In the genomic region with DNA sequence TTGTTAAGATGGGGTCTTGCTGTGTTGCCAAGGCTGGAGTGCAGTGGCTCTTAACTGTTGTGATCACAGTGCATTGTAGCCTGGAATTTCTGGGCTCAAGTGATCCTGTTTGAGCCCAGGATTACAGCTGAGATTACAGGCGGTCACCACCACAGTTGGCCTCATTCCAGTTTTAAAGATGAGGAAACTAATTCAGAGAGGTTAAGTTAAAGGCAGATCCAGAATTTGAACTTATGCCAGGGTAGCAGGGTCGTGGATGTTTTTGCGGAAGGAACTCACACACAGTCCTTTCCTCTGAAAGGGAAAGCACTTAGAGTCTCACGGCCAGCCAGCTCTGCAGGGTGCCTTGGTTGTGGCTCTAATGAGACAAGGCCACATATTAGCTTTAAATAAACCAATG, we compare ENCODE assay signal across 1 cellular context.
A peak's percentile ranks its signal among the peaks of the same experiment; 100 is the strongest.
TF ChIP-seq lines count a peak whose summit lies in the region.

No MANE protein-coding gene starts in this region.

TF ChIP-seq in HEK293, 187 proteins besides CTCF, POLR2A, EP300 and RAD21 (continued from another document and continues in another):
- TF ChIP-seq ZNF747 (tag by site-specific recombination; IDR thresholded peaks at IDR 0.05) (no peak), ZNF416 (tag by site-specific recombination; IDR thresholded peaks at IDR 0.05) (no peak), HOXA7 (CRISPR knock-in tag; IDR thresholded peaks at IDR 0.05; ENCODE audit: borderline replicate concordance) (no peak), ZEB2 (tag by site-specific recombination; IDR thresholded peaks at IDR 0.05) (0 out of 2 replicates have a peak, but pooled peaks have one; percentile 30), ZNF138 (tag by site-specific recombination; IDR thresholded peaks at IDR 0.05; ENCODE audit: borderline replicate concordance) (no peak), TRIM28 (IDR thresholded peaks at IDR 0.05; ENCODE audit: borderline replicate concordance, low read length) (0 out of 2 replicates have a peak, but pooled peaks have one; percentile 38), ZIC2 (tag by site-specific recombination; IDR thresholded peaks at IDR 0.05) (0 out of 2 replicates have a peak, but pooled peaks have one; percentile 18), ZNF544 (tag by site-specific recombination; IDR thresholded peaks at IDR 0.05) (no peak), SP7 (tag by site-specific recombination; IDR thresholded peaks at IDR 0.05) (no peak), GLI2 (tag by site-specific recombination; IDR thresholded peaks at IDR 0.05; ENCODE audit: borderline replicate concordance, low read depth) (no peak), ZNF121 (tag by site-specific recombination; IDR thresholded peaks at IDR 0.05) (peak; percentile 67; the same call in 1 of the 2 replicates), ZNF302 (tag by site-specific recombination; IDR thresholded peaks at IDR 0.05; ENCODE audit: low read depth) (no peak), ZNF501 (tag by site-specific recombination; IDR thresholded peaks at IDR 0.05) (no peak), KLF7 (tag by site-specific recombination; IDR thresholded peaks at IDR 0.05; ENCODE audit: borderline replicate concordance) (no peak), ZBTB8A (tag by site-specific recombination; IDR thresholded peaks at IDR 0.05) (peak; percentile 48), ZBTB20 (tag by site-specific recombination; IDR thresholded peaks at IDR 0.05) (no peak), KLF10 (tag by site-specific recombination; IDR thresholded peaks at IDR 0.05) (no peak), ZNF112 (tag by site-specific recombination; IDR thresholded peaks at IDR 0.05) (no peak), ZNF670 (tag by site-specific recombination; IDR thresholded peaks at IDR 0.05; ENCODE audit: low read depth) (no peak), IKZF3 (tag by site-specific recombination; IDR thresholded peaks at IDR 0.05) (peak; percentile 53), OSR2 (tag by site-specific recombination; IDR thresholded peaks at IDR 0.05) (no peak), ZNF423 (tag by site-specific recombination; IDR thresholded peaks at IDR 0.05) (no peak), ZNF140 (tag by site-specific recombination; IDR thresholded peaks at IDR 0.05) (no peak), ZNF521 (tag by site-specific recombination; IDR thresholded peaks at IDR 0.05) (no peak)
- TF ChIP-seq, protein P1, sequence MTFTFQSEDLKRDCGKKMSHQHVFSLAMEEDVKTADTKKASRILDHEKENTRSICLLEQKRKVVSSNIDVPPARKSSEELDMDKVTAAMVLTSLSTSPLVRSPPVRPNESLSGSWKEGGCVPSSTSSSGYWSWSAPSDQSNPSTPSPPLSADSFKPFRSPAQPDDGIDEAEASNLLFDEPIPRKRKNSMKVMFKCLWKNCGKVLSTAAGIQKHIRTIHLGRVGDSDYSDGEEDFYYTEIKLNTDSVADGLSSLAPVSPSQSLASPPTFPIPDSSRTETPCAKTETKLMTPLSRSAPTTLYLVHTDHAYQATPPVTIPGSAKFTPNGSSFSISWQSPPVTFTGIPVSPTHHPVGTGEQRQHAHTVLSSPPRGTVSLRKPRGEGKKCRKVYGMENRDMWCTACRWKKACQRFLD (tag by site-specific recombination; IDR thresholded peaks at IDR 0.05): no peak
- TF ChIP-seq, protein P2, sequence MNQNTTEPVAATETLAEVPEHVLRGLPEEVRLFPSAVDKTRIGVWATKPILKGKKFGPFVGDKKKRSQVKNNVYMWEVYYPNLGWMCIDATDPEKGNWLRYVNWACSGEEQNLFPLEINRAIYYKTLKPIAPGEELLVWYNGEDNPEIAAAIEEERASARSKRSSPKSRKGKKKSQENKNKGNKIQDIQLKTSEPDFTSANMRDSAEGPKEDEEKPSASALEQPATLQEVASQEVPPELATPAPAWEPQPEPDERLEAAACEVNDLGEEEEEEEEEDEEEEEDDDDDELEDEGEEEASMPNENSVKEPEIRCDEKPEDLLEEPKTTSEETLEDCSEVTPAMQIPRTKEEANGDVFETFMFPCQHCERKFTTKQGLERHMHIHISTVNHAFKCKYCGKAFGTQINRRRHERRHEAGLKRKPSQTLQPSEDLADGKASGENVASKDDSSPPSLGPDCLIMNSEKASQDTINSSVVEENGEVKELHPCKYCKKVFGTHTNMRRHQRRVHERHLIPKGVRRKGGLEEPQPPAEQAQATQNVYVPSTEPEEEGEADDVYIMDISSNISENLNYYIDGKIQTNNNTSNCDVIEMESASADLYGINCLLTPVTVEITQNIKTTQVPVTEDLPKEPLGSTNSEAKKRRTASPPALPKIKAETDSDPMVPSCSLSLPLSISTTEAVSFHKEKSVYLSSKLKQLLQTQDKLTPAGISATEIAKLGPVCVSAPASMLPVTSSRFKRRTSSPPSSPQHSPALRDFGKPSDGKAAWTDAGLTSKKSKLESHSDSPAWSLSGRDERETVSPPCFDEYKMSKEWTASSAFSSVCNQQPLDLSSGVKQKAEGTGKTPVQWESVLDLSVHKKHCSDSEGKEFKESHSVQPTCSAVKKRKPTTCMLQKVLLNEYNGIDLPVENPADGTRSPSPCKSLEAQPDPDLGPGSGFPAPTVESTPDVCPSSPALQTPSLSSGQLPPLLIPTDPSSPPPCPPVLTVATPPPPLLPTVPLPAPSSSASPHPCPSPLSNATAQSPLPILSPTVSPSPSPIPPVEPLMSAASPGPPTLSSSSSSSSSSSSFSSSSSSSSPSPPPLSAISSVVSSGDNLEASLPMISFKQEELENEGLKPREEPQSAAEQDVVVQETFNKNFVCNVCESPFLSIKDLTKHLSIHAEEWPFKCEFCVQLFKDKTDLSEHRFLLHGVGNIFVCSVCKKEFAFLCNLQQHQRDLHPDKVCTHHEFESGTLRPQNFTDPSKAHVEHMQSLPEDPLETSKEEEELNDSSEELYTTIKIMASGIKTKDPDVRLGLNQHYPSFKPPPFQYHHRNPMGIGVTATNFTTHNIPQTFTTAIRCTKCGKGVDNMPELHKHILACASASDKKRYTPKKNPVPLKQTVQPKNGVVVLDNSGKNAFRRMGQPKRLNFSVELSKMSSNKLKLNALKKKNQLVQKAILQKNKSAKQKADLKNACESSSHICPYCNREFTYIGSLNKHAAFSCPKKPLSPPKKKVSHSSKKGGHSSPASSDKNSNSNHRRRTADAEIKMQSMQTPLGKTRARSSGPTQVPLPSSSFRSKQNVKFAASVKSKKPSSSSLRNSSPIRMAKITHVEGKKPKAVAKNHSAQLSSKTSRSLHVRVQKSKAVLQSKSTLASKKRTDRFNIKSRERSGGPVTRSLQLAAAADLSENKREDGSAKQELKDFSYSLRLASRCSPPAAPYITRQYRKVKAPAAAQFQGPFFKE (tag by site-specific recombination; IDR thresholded peaks at IDR 0.05; ENCODE audit: borderline replicate concordance): no peak
- TF ChIP-seq, protein P3, sequence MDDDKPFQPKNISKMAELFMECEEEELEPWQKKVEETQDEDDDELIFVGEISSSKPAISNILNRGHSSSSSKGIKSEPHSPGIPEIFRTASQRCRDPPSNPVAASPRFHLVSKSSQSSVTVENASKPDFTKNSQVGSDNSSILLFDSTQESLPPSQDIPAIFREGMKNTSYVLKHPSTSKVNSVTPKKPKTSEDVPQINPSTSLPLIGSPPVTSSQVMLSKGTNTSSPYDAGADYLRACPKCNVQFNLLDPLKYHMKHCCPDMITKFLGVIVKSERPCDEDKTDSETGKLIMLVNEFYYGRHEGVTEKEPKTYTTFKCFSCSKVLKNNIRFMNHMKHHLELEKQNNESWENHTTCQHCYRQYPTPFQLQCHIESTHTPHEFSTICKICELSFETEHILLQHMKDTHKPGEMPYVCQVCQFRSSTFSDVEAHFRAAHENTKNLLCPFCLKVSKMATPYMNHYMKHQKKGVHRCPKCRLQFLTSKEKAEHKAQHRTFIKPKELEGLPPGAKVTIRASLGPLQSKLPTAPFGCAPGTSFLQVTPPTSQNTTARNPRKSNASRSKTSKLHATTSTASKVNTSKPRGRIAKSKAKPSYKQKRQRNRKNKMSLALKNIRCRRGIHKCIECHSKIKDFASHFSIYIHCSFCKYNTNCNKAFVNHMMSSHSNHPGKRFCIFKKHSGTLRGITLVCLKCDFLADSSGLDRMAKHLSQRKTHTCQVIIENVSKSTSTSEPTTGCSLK (tag by site-specific recombination; IDR thresholded peaks at IDR 0.05): no peak
- TF ChIP-seq, protein P4, sequence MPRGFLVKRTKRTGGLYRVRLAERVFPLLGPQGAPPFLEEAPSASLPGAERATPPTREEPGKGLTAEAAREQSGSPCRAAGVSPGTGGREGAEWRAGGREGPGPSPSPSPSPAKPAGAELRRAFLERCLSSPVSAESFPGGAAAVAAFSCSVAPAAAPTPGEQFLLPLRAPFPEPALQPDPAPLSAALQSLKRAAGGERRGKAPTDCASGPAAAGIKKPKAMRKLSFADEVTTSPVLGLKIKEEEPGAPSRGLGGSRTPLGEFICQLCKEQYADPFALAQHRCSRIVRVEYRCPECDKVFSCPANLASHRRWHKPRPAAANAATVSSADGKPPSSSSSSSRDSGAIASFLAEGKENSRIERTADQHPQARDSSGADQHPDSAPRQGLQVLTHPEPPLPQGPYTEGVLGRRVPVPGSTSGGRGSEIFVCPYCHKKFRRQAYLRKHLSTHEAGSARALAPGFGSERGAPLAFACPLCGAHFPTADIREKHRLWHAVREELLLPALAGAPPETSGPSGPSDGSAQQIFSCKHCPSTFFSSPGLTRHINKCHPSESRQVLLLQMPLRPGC (tag by site-specific recombination; IDR thresholded peaks at IDR 0.05): no peak
- TF ChIP-seq, protein P5, sequence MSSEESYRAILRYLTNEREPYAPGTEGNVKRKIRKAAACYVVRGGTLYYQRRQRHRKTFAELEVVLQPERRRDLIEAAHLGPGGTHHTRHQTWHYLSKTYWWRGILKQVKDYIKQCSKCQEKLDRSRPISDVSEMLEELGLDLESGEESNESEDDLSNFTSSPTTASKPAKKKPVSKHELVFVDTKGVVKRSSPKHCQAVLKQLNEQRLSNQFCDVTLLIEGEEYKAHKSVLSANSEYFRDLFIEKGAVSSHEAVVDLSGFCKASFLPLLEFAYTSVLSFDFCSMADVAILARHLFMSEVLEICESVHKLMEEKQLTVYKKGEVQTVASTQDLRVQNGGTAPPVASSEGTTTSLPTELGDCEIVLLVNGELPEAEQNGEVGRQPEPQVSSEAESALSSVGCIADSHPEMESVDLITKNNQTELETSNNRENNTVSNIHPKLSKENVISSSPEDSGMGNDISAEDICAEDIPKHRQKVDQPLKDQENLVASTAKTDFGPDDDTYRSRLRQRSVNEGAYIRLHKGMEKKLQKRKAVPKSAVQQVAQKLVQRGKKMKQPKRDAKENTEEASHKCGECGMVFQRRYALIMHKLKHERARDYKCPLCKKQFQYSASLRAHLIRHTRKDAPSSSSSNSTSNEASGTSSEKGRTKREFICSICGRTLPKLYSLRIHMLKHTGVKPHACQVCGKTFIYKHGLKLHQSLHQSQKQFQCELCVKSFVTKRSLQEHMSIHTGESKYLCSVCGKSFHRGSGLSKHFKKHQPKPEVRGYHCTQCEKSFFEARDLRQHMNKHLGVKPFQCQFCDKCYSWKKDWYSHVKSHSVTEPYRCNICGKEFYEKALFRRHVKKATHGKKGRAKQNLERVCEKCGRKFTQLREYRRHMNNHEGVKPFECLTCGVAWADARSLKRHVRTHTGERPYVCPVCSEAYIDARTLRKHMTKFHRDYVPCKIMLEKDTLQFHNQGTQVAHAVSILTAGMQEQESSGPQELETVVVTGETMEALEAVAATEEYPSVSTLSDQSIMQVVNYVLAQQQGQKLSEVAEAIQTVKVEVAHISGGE (tag by site-specific recombination; conservative IDR thresholded peaks at IDR 0.05; ENCODE audit: low read depth): no peak
- TF ChIP-seq, protein P6, sequence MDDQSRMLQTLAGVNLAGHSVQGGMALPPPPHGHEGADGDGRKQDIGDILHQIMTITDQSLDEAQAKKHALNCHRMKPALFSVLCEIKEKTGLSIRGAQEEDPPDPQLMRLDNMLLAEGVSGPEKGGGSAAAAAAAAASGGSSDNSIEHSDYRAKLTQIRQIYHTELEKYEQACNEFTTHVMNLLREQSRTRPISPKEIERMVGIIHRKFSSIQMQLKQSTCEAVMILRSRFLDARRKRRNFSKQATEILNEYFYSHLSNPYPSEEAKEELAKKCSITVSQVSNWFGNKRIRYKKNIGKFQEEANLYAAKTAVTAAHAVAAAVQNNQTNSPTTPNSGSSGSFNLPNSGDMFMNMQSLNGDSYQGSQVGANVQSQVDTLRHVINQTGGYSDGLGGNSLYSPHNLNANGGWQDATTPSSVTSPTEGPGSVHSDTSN (CRISPR knock-in tag; IDR thresholded peaks at IDR 0.05): no peak
- TF ChIP-seq, protein P7, sequence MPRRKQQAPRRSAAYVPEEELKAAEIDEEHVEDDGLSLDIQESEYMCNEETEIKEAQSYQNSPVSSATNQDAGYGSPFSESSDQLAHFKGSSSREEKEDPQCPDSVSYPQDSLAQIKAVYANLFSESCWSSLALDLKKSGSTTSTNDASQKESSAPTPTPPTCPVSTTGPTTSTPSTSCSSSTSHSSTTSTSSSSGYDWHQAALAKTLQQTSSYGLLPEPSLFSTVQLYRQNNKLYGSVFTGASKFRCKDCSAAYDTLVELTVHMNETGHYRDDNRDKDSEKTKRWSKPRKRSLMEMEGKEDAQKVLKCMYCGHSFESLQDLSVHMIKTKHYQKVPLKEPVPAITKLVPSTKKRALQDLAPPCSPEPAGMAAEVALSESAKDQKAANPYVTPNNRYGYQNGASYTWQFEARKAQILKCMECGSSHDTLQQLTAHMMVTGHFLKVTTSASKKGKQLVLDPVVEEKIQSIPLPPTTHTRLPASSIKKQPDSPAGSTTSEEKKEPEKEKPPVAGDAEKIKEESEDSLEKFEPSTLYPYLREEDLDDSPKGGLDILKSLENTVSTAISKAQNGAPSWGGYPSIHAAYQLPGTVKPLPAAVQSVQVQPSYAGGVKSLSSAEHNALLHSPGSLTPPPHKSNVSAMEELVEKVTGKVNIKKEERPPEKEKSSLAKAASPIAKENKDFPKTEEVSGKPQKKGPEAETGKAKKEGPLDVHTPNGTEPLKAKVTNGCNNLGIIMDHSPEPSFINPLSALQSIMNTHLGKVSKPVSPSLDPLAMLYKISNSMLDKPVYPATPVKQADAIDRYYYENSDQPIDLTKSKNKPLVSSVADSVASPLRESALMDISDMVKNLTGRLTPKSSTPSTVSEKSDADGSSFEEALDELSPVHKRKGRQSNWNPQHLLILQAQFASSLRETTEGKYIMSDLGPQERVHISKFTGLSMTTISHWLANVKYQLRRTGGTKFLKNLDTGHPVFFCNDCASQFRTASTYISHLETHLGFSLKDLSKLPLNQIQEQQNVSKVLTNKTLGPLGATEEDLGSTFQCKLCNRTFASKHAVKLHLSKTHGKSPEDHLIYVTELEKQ (tag by site-specific recombination; IDR thresholded peaks at IDR 0.05; ENCODE audit: borderline replicate concordance): no peak
- TF ChIP-seq, protein P8, sequence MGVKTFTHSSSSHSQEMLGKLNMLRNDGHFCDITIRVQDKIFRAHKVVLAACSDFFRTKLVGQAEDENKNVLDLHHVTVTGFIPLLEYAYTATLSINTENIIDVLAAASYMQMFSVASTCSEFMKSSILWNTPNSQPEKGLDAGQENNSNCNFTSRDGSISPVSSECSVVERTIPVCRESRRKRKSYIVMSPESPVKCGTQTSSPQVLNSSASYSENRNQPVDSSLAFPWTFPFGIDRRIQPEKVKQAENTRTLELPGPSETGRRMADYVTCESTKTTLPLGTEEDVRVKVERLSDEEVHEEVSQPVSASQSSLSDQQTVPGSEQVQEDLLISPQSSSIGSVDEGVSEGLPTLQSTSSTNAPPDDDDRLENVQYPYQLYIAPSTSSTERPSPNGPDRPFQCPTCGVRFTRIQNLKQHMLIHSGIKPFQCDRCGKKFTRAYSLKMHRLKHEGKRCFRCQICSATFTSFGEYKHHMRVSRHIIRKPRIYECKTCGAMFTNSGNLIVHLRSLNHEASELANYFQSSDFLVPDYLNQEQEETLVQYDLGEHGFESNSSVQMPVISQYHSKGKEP (tag by site-specific recombination; IDR thresholded peaks at IDR 0.05): no peak
- TF ChIP-seq, protein P9, sequence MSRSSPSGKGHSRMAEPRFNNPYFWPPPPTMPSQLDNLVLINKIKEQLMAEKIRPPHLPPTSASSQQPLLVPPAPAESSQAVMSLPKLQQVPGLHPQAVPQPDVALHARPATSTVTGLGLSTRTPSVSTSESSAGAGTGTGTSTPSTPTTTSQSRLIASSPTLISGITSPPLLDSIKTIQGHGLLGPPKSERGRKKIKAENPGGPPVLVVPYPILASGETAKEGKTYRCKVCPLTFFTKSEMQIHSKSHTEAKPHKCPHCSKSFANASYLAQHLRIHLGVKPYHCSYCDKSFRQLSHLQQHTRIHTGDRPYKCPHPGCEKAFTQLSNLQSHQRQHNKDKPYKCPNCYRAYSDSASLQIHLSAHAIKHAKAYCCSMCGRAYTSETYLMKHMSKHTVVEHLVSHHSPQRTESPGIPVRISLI (tag by site-specific recombination; IDR thresholded peaks at IDR 0.05): no peak
